In genomic region chr14:52076334-52076733, GRCh38 we compare ENCODE assay signal across 13 cellular contexts. TPM values are rescaled to one million over a fixed set of nuclear protein-coding genes. Genes with fewer than 3 reads are reported as not detected.
A peak's percentile ranks its signal among the peaks of the same experiment; 100 is the strongest.
DNase-seq lines count a peak whose midpoint lies in the region; FAIRE-seq and TF ChIP-seq lines count a peak whose summit lies in the region.
"Had no signal": no experiment of that assay in that cellular context is flagged by ENCODE, and none has a peak within 500 bp of the region (broad histone marks: within the 10 kb centered on the region; RNA-seq: fewer than 3 reads in every experiment).

No MANE protein-coding gene starts in this region.

- H3K36me3 ChIP-seq in small intestine (ENCODE audit: control insufficient read depth in 2 of 2, insufficient read depth in 2 of 2, low read length in 2 of 2) (no peaks in the 10 kb centered on the region), BE2C (no peaks in the 10 kb centered on the region)

- H3K9me3 ChIP-seq in small intestine (ENCODE audit: control insufficient read depth, low read depth) (no peaks in the 10 kb centered on the region), BE2C (no peaks in the 10 kb centered on the region)

- H3K27ac ChIP-seq in small intestine (ENCODE audit: low read depth in 1 of 2, low read length in 1 of 2), result no peak overlapping the region
- H3K27ac ChIP-seq: SK-N-MC had no signal

- H3K27me3 ChIP-seq in small intestine (ENCODE audit: control insufficient read depth in 2 of 2, insufficient read depth in 2 of 2, low read length in 2 of 2) (no peaks in the 10 kb centered on the region), BE2C (no peaks in the 10 kb centered on the region)

- no peak for TF ChIP-seq CTCF in BE2C (IDR thresholded peaks at IDR 0.05; ENCODE audit: low read depth, low read length)

- H3K4me1 ChIP-seq in small intestine (ENCODE audit: control insufficient read depth in 2 of 2, insufficient read depth in 1 of 2, low read depth in 1 of 2, low read length in 1 of 2) (no peaks in the 10 kb centered on the region), BE2C (no peaks in the 10 kb centered on the region)

- DNase-seq in AG08396 (ENCODE audit: low spot score), result peak; percentile 39
- DNase-seq in M059J (ENCODE audit: low read depth), result peak; percentile 88
- DNase-seq in dermis blood vessel endothelial cell, result peak; percentile 55
- DNase-seq in lung microvascular endothelial cell (ENCODE audit: low read depth in 2 of 2), result peak; percentile 4 to 81
- no peak for DNase-seq in small intestine
- no peak for DNase-seq in BE2C
- DNase-seq in stimulated activated naive CD4-positive, alpha-beta T cell (lab: John Stamatoyannopoulos, UW), result no peak
- no peak for DNase-seq in activated CD4-positive, alpha-beta T cell treated with anti-CD3 and anti-CD28 coated beads, Interleukin-2, amount 50 U/mL, for 48 hours
- DNase-seq: DMS153, NCI-H1092 treated with DMSO at 0.1 percent for 48 hours, NCI-H2171 had no signal

- WGBS in small intestine, 3 donors, result 59 to 65% (median 60%) methylated on average over 4 of the region's 4 CpGs

- H3K4me3 ChIP-seq in small intestine (ENCODE audit: low read depth in 1 of 2, low read length in 2 of 2), result no peak overlapping the region
- no peak overlapping the region for H3K4me3 ChIP-seq in BE2C (ENCODE audit: low read depth, low read length)
- H3K4me3 ChIP-seq: SK-N-MC had no signal

- no peak for FAIRE-seq in small intestine (lab: Jason Lieb, UNC)
- FAIRE-seq: bronchial epithelial cell had no signal

RNA-seq across cellular contexts. Expression of gene NID2, which starts 7.5 kb away (rescaled TPM):
- total RNA-seq in M059J (2014; rRNA removed; shearing (Covaris generic)), result 69.9 and 72.7 TPM in 2 replicates
- total RNA-seq in dermis blood vessel endothelial cell, result 19.6 and 39.2 TPM in 2 replicates
- total RNA-seq in lung microvascular endothelial cell, result 9.7 and 10.5 TPM in 2 replicates
- 1 to 10 TPM; 2.2 to 4.9 (median 2.3) TPM for polyA plus RNA-seq in small intestine
- polyA plus RNA-seq in BE2C (2012; ENCODE audit: insufficient read depth, insufficient read length, low read depth), result 2.6 TPM

Comparison
In these comparisons a context has a peak if more than half of its experiments do, and no peak if none do; other contexts are left out.
1. DNase-seq: peak in AG08396 (single experiment), M059J (single experiment), dermis blood vessel endothelial cell (single experiment) and lung microvascular endothelial cell (2 of 2); none in small intestine (single experiment), BE2C (single experiment), stimulated activated naive CD4-positive, alpha-beta T cell (0 of 6) and activated CD4-positive, alpha-beta T cell treated with anti-CD3 and anti-CD28 coated beads, Interleukin-2, amount 50 U/mL, for 48 hours (0 of 2).